In the genomic region with DNA sequence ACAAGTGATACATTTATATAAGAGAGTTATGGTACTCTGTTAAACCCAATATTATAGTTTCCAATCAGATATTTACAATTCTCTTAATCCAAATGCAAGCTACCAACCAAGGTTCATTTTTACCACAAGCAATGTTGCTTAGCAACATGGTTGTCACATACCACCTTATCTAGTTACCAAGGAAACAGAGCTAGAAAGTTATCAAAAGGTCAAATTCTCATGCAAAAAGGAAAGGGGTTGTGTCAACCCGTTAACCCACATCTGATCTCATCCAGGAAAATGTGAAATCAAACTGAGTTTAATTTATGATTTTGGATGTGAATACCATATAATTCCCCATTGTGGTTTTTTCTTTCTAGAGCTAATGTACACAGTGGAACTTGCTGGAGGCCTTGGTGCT, we compare ENCODE assay signal across 27 cellular contexts.
DNase-seq lines count a peak whose midpoint lies in the region; TF ChIP-seq lines count a peak whose summit lies in the region.
"Had no signal": no experiment of that assay in that cellular context is flagged by ENCODE, and none has a peak within 500 bp of the region (broad histone marks: within the 10 kb centered on the region; RNA-seq: fewer than 3 reads in every experiment).

No MANE protein-coding gene starts in this region.

- TF ChIP-seq CTCF in choroid plexus epithelial cell (conservative IDR thresholded peaks at IDR 0.05; ENCODE audit: low read depth, low read length): no peak

- no peak overlapping the region for H3K4me3 ChIP-seq in choroid plexus epithelial cell (ENCODE audit: low read depth, low read length)
- H3K4me3 ChIP-seq: A549, left ventricle myocardium inferior, mucosa of descending colon, thyroid gland had no signal

- DNase-seq in A172 (ENCODE audit: low spot score) (peak; percentile 51), M059J (ENCODE audit: low read depth) (peak; percentile 73), choroid plexus epithelial cell (ENCODE audit: low read depth) (peak; percentile 40), iris pigment epithelial cell (ENCODE audit: low read depth) (peak; percentile 39), SIG-M5 treated with dmso at 0.1 percent for 504 hours (lab: John Stamatoyannopoulos, UW; ENCODE audit: unreplicated experiment) (no peak), T-helper 9 cell (no peak), NCI-H526 treated with DMSO at 0.1 percent for 48 hours (lab: John Stamatoyannopoulos, UW) (no peak)
- no peak for DNase-seq in stimulated activated CD4-positive, alpha-beta T cell treated with anti-CD3 and anti-CD28 coated beads, Interleukin-12 subunit alpha, Interleukin-12 subunit beta, amount 100 ng/mL, for 4 hours
- DNase-seq: activated CD4-positive, alpha-beta memory T cell treated with anti-CD3 and anti-CD28 coated beads, Interleukin-2, amount 10 ng/mL, durations not matched to agents 7 days and 5 days; activated CD4-positive, alpha-beta T cell treated with anti-CD3 and anti-CD28 coated beads for 1 hour; activated gamma-delta T cell; AML-193; cerebellar nuclear complex; DMS79; foreskin keratinocyte; GDM1; GOT3; hippocampal formation; left ventricle myocardium inferior; mucosa of descending colon; NCI-H1105; NCI-H1930; RPMI8226; stimulated activated naive CD8-positive, alpha-beta T cell treated with anti-CD3 and anti-CD28 coated beads, Interleukin-15, amount 100 ng/mL, for 72 hours; T-helper 1 cell; thyroid gland had no signal

Comparison
In these comparisons a context has a peak if more than half of its experiments do, and no peak if none do; other contexts are left out.
1. DNase-seq: peak in A172 (single experiment), M059J (single experiment), choroid plexus epithelial cell (single experiment) and iris pigment epithelial cell (single experiment); none in SIG-M5 treated with dmso at 0.1 percent for 504 hours (single experiment), T-helper 9 cell (single experiment), stimulated activated CD4-positive, alpha-beta T cell treated with anti-CD3 and anti-CD28 coated beads, Interleukin-12 subunit alpha, Interleukin-12 subunit beta, amount 100 ng/mL, for 4 hours (single experiment) and NCI-H526 treated with DMSO at 0.1 percent for 48 hours (single experiment).